In genomic region chr9:22454021-22454420, GRCh38 we compare ENCODE assay signal across 34 cellular contexts. TPM values are rescaled to one million over a fixed set of nuclear protein-coding genes. Genes with fewer than 3 reads are reported as not detected.
A peak's percentile ranks its signal among the peaks of the same experiment; 100 is the strongest.
DNase-seq lines count a peak whose midpoint lies in the region; ATAC-seq and TF ChIP-seq lines count a peak whose summit lies in the region.
"Had no signal": no experiment of that assay in that cellular context is flagged by ENCODE, and none has a peak within 500 bp of the region (broad histone marks: within the 10 kb centered on the region; RNA-seq: fewer than 3 reads in every experiment).

No MANE protein-coding gene starts in this region.

- H3K4me2 ChIP-seq in mammary epithelial cell (ENCODE audit: insufficient read depth, low read depth, low read length) (no peak overlapping the region), Karpas-422 (ENCODE audit: low read depth, low read length, poor library complexity, severe bottlenecking) (no peak overlapping the region)
- H3K4me2 ChIP-seq: PC-9 had no signal

- H3K4me1 ChIP-seq in mammary epithelial cell (ENCODE audit: insufficient read depth, low read length) (no peaks in the 10 kb centered on the region), Karpas-422 (ENCODE audit: low read length) (no peaks in the 10 kb centered on the region)
- H3K4me1 ChIP-seq in CD8-positive, alpha-beta memory T cell (ENCODE audit: insufficient read depth, low read length), result no peaks in the 10 kb centered on the region
- no peaks in the 10 kb centered on the region for H3K4me1 ChIP-seq in naive thymus-derived CD4-positive, alpha-beta T cell (ENCODE audit: control insufficient read depth in 2 of 2, insufficient read depth in 2 of 2, low read length in 2 of 2)
- H3K4me1 ChIP-seq: breast epithelium, Caco-2, left ventricle myocardium inferior, psoas muscle, tibial nerve had no signal

- H3K79me2 ChIP-seq in mammary epithelial cell (ENCODE audit: insufficient read depth, low read length), result no peaks in the 10 kb centered on the region
- no peaks in the 10 kb centered on the region for H3K79me2 ChIP-seq in Karpas-422 (ENCODE audit: low read length)

- no peak overlapping the region for H3K4me3 Mint-ChIP-seq in MCF 10A (ENCODE audit: unreplicated experiment)
- no peak overlapping the region for H3K4me3 Mint-ChIP-seq in CD8-positive, alpha-beta memory T cell
- no peak overlapping the region for H3K4me3 Mint-ChIP-seq in naive thymus-derived CD4-positive, alpha-beta T cell
- H3K4me3 Mint-ChIP-seq: activated naive CD4-positive, alpha-beta T cell treated with anti-CD3 and anti-CD28 coated beads, Interleukin-2, amount 10 ng/mL, durations not matched to agents 7 days and 5 days; IgD-negative memory B cell; mesothelial cell of epicardium; naive thymus-derived CD8-positive, alpha-beta T cell had no signal

- in situ Hi-C loops in mammary epithelial cell (cut with MboI; ENCODE audit: low sequenced_read_pairs in 2 of 2), result loop anchor here in 1 of 2 donors (5.0 kb wide), 1 partner anchor 147 kb away; no protein-coding TSS in a partner anchor
- in situ Hi-C loops in astrocyte of the spinal cord (cut with HindIII; ENCODE audit: low sequenced_read_pairs), result no loop called here

- BruUV-seq in mammary epithelial cell (replicated peaks; lab: Mats Ljungman, UMichigan), result no TSS peak
- BruUV-seq in MCF 10A (replicated peaks; lab: Mats Ljungman, UMichigan), result no TSS peak

- DNase-seq in mammary epithelial cell, result peak; percentile 25
- no peak for DNase-seq in MCF 10A (ENCODE audit: unreplicated experiment)
- DNase-seq in astrocyte of the spinal cord (ENCODE audit: low read depth, low spot score), result peak; percentile 12
- peak; percentile 41 for DNase-seq in kidney glomerular epithelial cell (lab: John Stamatoyannopoulos, UW)
- DNase-seq in CD8-positive, alpha-beta memory T cell, result no peak
- DNase-seq in Karpas-422, result no peak
- DNase-seq in naive thymus-derived CD4-positive, alpha-beta T cell, result no peak
- DNase-seq: 8988T; activated CD4-positive, alpha-beta T cell treated with anti-CD3 and anti-CD28 coated beads, Interleukin-2, amount 50 U/mL, for 48 hours; activated naive CD4-positive, alpha-beta T cell treated with anti-CD3 and anti-CD28 coated beads, Interleukin-2, amount 10 ng/mL, durations not matched to agents 7 days and 5 days; amniotic stem cell; Caco-2; DMS53; GDM1; left ventricle myocardium inferior; naive thymus-derived CD8-positive, alpha-beta T cell; NCI-H1105; NCI-H187 treated with DMSO at 0.1 percent for 48 hours; NCI-H2171; NCI-H524 treated with DMSO at 0.1 percent for 48 hours; nucleus accumbens; PC-9; psoas muscle; SHP77 treated with DMSO at 0.1 percent for 48 hours; stimulated activated CD4-positive, alpha-beta T cell treated with anti-CD3 and anti-CD28 coated beads, Interleukin-15, amount 100 ng/mL, for 24 hours; stimulated activated CD4-positive, alpha-beta T cell treated with anti-CD3 and anti-CD28 coated beads, Interleukin-4, amount 100 ng/mL, for 4 hours had no signal

- H2AFZ ChIP-seq in mammary epithelial cell (ENCODE audit: low read depth, low read length) (no peak overlapping the region), Karpas-422 (ENCODE audit: low read length) (no peak overlapping the region)
- H2AFZ ChIP-seq: PC-9 had no signal

- H4K20me1 ChIP-seq in mammary epithelial cell (ENCODE audit: insufficient read depth, low read length) (no peaks in the 10 kb centered on the region), Karpas-422 (ENCODE audit: insufficient read depth, low read depth, low read length) (no peaks in the 10 kb centered on the region)

- CTCF ChIA-PET in mammary epithelial cell (lab: Charles Lee; ENCODE audit: low non-redundant PET), result no interaction called here
- CTCF ChIA-PET in MCF 10A (lab: Yijun Ruan, JAX), result interaction anchor here (0.6 to 2.7 kb wide), 3 partner anchors 140 to 210 kb away, joined by 3 to 18 read pairs (median 4); no protein-coding TSS in a partner anchor
- CTCF ChIA-PET in CD8-positive, alpha-beta memory T cell (lab: Charles Lee), result no interaction called here
- CTCF ChIA-PET in naive thymus-derived CD4-positive, alpha-beta T cell (lab: Charles Lee), result no interaction called here

- H3K27ac ChIP-seq in mammary epithelial cell (ENCODE audit: insufficient read depth, low read depth, low read length) (no peak overlapping the region), Karpas-422 (ENCODE audit: low read length) (no peak overlapping the region)
- no peak overlapping the region for H3K27ac ChIP-seq in CD8-positive, alpha-beta memory T cell (ENCODE audit: low read depth, low read length)
- no peak overlapping the region for H3K27ac ChIP-seq in naive thymus-derived CD4-positive, alpha-beta T cell (ENCODE audit: low read depth, low read length)
- H3K27ac ChIP-seq: breast epithelium, C4-2B, left ventricle myocardium inferior, PC-9, psoas muscle, tibial nerve had no signal

- POLR2A ChIA-PET in MCF 10A (lab: Yijun Ruan, JAX), result no interaction called here
- POLR2A ChIA-PET in CD8-positive, alpha-beta memory T cell (lab: Charles Lee), result no interaction called here
- POLR2A ChIA-PET in naive thymus-derived CD4-positive, alpha-beta T cell (lab: Charles Lee), result no interaction called here

- no peaks in the 10 kb centered on the region for H3K27me3 ChIP-seq in mammary epithelial cell (ENCODE audit: insufficient read depth, low read length)
- no peaks in the 10 kb centered on the region for H3K27me3 ChIP-seq in CD8-positive, alpha-beta memory T cell (ENCODE audit: insufficient read depth, low read length, poor library complexity, severe bottlenecking)
- H3K27me3 ChIP-seq in Karpas-422 (ENCODE audit: low read length), result no peaks in the 10 kb centered on the region
- peaks cover 0 to 2% of the 10 kb centered on the region in 2 donors for H3K27me3 ChIP-seq in naive thymus-derived CD4-positive, alpha-beta T cell (ENCODE audit: control insufficient read depth in 2 of 2, insufficient read depth in 2 of 2, low read length in 2 of 2)
- H3K27me3 ChIP-seq: breast epithelium, tibial nerve had no signal

- intact Hi-C loops in mammary epithelial cell (cut with micrococcal nuclease), result loop anchor here (5.0 to 10.0 kb wide), 2 partner anchors 197 to 449 kb away; partner anchors contain the start of gene CDKN2B
- intact Hi-C loops in MCF 10A (cut with micrococcal nuclease), result loop anchor here (5.0 to 10.0 kb wide), 2 partner anchors 1129 to 1202 kb away; no protein-coding TSS in a partner anchor
- intact Hi-C loops in naive thymus-derived CD4-positive, alpha-beta T cell (cut with micrococcal nuclease), result loop anchor here (5.0 to 10.0 kb wide), 4 partner anchors 332 to 449 kb away; partner anchors contain the start of gene CDKN2B (in 1 of the 2)

- no peak for ATAC-seq in GM21423 (IDR thresholded peaks at IDR 0.05; ENCODE audit: unreplicated experiment)
- ATAC-seq in naive thymus-derived CD4-positive, alpha-beta T cell, result no peak
- ATAC-seq: activated CD4-positive, CD25-positive, alpha-beta regulatory T cell treated with anti-CD3 and anti-CD28 coated beads, Interleukin-2, amount 50 U/mL, for 24 hours; naive thymus-derived CD8-positive, alpha-beta T cell had no signal

- TF ChIP-seq CTCF in mammary epithelial cell (conservative IDR thresholded peaks at IDR 0.05 in 1 of 2, IDR thresholded peaks at IDR 0.05 in 1 of 2; ENCODE audit: extremely low read depth in 1 of 2, insufficient read depth in 1 of 2, low read depth in 1 of 2, low read length in 2 of 2) (no peak), MCF 10A (IDR thresholded peaks at IDR 0.05; ENCODE audit: unreplicated experiment) (no peak), astrocyte of the spinal cord (IDR thresholded peaks at IDR 0.05; ENCODE audit: low read depth, low read length) (no peak)

- no peaks in the 10 kb centered on the region for H3K4me1 Mint-ChIP-seq in MCF 10A (ENCODE audit: insufficient read depth, unreplicated experiment)
- H3K4me1 Mint-ChIP-seq in CD8-positive, alpha-beta memory T cell, result no peaks in the 10 kb centered on the region
- peaks cover 0 to under 1% (median 0%) of the 10 kb centered on the region in 7 donors for H3K4me1 Mint-ChIP-seq in naive thymus-derived CD4-positive, alpha-beta T cell
- H3K4me1 Mint-ChIP-seq: activated naive CD4-positive, alpha-beta T cell treated with anti-CD3 and anti-CD28 coated beads, Interleukin-2, amount 10 ng/mL, durations not matched to agents 7 days and 5 days; naive thymus-derived CD8-positive, alpha-beta T cell had no signal

- no peak overlapping the region for H3K27ac Mint-ChIP-seq in MCF 10A (ENCODE audit: low read depth, unreplicated experiment)
- H3K27ac Mint-ChIP-seq in CD8-positive, alpha-beta memory T cell, result no peak overlapping the region
- no peak overlapping the region for H3K27ac Mint-ChIP-seq in naive thymus-derived CD4-positive, alpha-beta T cell
- H3K27ac Mint-ChIP-seq: activated naive CD4-positive, alpha-beta T cell treated with anti-CD3 and anti-CD28 coated beads, Interleukin-2, amount 10 ng/mL, durations not matched to agents 7 days and 5 days; IgD-negative memory B cell; mesothelial cell of epicardium; naive thymus-derived CD8-positive, alpha-beta T cell had no signal

- H3K36me3 Mint-ChIP-seq in MCF 10A (ENCODE audit: insufficient read depth, unreplicated experiment), result no peaks in the 10 kb centered on the region
- H3K36me3 Mint-ChIP-seq in CD8-positive, alpha-beta memory T cell, result no peaks in the 10 kb centered on the region
- H3K36me3 Mint-ChIP-seq in naive thymus-derived CD4-positive, alpha-beta T cell, result no peaks in the 10 kb centered on the region
- H3K36me3 Mint-ChIP-seq: activated naive CD4-positive, alpha-beta T cell treated with anti-CD3 and anti-CD28 coated beads, Interleukin-2, amount 10 ng/mL, durations not matched to agents 7 days and 5 days; IgD-negative memory B cell; mesothelial cell of epicardium; naive thymus-derived CD8-positive, alpha-beta T cell had no signal

- H3K9me3 ChIP-seq in mammary epithelial cell (replicated peaks; ENCODE audit: insufficient read depth, low read length) (no peaks in the 10 kb centered on the region), Karpas-422 (ENCODE audit: low read length) (no peaks in the 10 kb centered on the region)
- H3K9me3 ChIP-seq in CD8-positive, alpha-beta memory T cell (ENCODE audit: low read length), result no peaks in the 10 kb centered on the region
- H3K9me3 ChIP-seq in naive thymus-derived CD4-positive, alpha-beta T cell (ENCODE audit: control insufficient read depth in 2 of 3, low read length in 3 of 3), result no peaks in the 10 kb centered on the region
- H3K9me3 ChIP-seq: breast epithelium, Caco-2, left ventricle myocardium inferior, psoas muscle, tibial nerve had no signal

- H3K9me2 ChIP-seq in Karpas-422 (replicated peaks; ENCODE audit: insufficient read depth, low read length), result no peaks in the 10 kb centered on the region

- H3K36me3 ChIP-seq in mammary epithelial cell (ENCODE audit: insufficient read depth, low read length) (no peaks in the 10 kb centered on the region), Karpas-422 (ENCODE audit: insufficient read depth, low read length) (no peaks in the 10 kb centered on the region)
- H3K36me3 ChIP-seq in CD8-positive, alpha-beta memory T cell (ENCODE audit: insufficient read depth, low read length), result no peaks in the 10 kb centered on the region
- no peaks in the 10 kb centered on the region for H3K36me3 ChIP-seq in naive thymus-derived CD4-positive, alpha-beta T cell (ENCODE audit: control insufficient read depth in 2 of 3, insufficient read depth in 3 of 3, low read length in 3 of 3)
- H3K36me3 ChIP-seq: breast epithelium, left ventricle myocardium inferior, tibial nerve had no signal

- H3K9ac ChIP-seq in mammary epithelial cell (ENCODE audit: insufficient read depth, low read length) (no peak overlapping the region), Karpas-422 (ENCODE audit: low read length) (no peak overlapping the region)

- dilution Hi-C loops in mammary epithelial cell (cut with HindIII; ENCODE audit: low sequenced_read_pairs), result no loop called here

- WGBS in mammary epithelial cell (ENCODE audit: low coverage, missing lambda C conversion rate), result 0% methylated on average over 1 of the region's 1 CpG

- H3K27me3 Mint-ChIP-seq in MCF 10A (ENCODE audit: insufficient read depth, unreplicated experiment), result no peaks in the 10 kb centered on the region
- peaks cover 12 to 35% of the 10 kb centered on the region in 2 donors for H3K27me3 Mint-ChIP-seq in CD8-positive, alpha-beta memory T cell
- H3K27me3 Mint-ChIP-seq in naive thymus-derived CD4-positive, alpha-beta T cell, result peaks cover 13 to 60% (median 24%) of the 10 kb centered on the region in 5 donors

- no peak overlapping the region for H3K4me3 ChIP-seq in mammary epithelial cell (replicated peaks in 1 of 3; ENCODE audit: insufficient read depth in 1 of 3, low read depth in 2 of 3, low read length in 3 of 3)
- no peak overlapping the region for H3K4me3 ChIP-seq in astrocyte of the spinal cord (ENCODE audit: low read depth, low read length)
- H3K4me3 ChIP-seq in CD8-positive, alpha-beta memory T cell (ENCODE audit: low read length), result no peak overlapping the region
- H3K4me3 ChIP-seq in Karpas-422 (ENCODE audit: low read length), result no peak overlapping the region
- no peak overlapping the region for H3K4me3 ChIP-seq in naive thymus-derived CD4-positive, alpha-beta T cell (ENCODE audit: low read length)
- H3K4me3 ChIP-seq: breast epithelium, left ventricle myocardium inferior, PC-9, psoas muscle, tibial nerve had no signal

- H3K9me3 Mint-ChIP-seq in MCF 10A (ENCODE audit: unreplicated experiment), result no peaks in the 10 kb centered on the region
- no peaks in the 10 kb centered on the region for H3K9me3 Mint-ChIP-seq in CD8-positive, alpha-beta memory T cell
- no peaks in the 10 kb centered on the region for H3K9me3 Mint-ChIP-seq in naive thymus-derived CD4-positive, alpha-beta T cell
- H3K9me3 Mint-ChIP-seq: activated naive CD4-positive, alpha-beta T cell treated with anti-CD3 and anti-CD28 coated beads, Interleukin-2, amount 10 ng/mL, durations not matched to agents 7 days and 5 days; IgD-negative memory B cell; mesothelial cell of epicardium; naive thymus-derived CD8-positive, alpha-beta T cell had no signal

RNA-seq across cellular contexts. Expression of gene DMRTA1, which starts 7.4 kb away (rescaled TPM):
- total RNA-seq in mammary epithelial cell (under 1 TPM; 0.50 to 0.61 TPM), MCF 10A (2022) (0.54 and 0.77 TPM in 2 replicates)
- 0.36 TPM for polyA plus RNA-seq in mammary epithelial cell
- 0.26 TPM for polyA minus RNA-seq in mammary epithelial cell
- total RNA-seq in CD8-positive, alpha-beta memory T cell, result not detected
- not detected for polyA plus RNA-seq in CD8-positive, alpha-beta memory T cell
- not detected in 2 replicates for total RNA-seq in Karpas-422 (2014; rRNA removed; shearing (Covaris generic); ENCODE audit: low replicate concordance)
- under 1 TPM in 1 of 5 experiments, not detected in 4; 0.10 TPM for total RNA-seq in naive thymus-derived CD4-positive, alpha-beta T cell
- not detected for polyA plus RNA-seq in naive thymus-derived CD4-positive, alpha-beta T cell
- total RNA-seq: naive thymus-derived CD8-positive, alpha-beta T cell; T-helper 2 cell treated with Interferon-gamma antibody and Interleukin-4, amounts not matched to agents 100 ng/mL and 5 ng/mL, for 36 hours had no signal
- polyA plus RNA-seq: IgD-negative memory B cell had no signal

Comparison
In these comparisons a context has a peak if more than half of its experiments do, and no peak if none do; other contexts are left out.
1. DNase-seq: peak in mammary epithelial cell (single experiment), astrocyte of the spinal cord (single experiment) and kidney glomerular epithelial cell (single experiment); none in MCF 10A (single experiment), CD8-positive, alpha-beta memory T cell (0 of 5), Karpas-422 (single experiment) and naive thymus-derived CD4-positive, alpha-beta T cell (0 of 9).